ENCODE assay signal across 8 cellular contexts in genomic region chr6:110876170-110876773, GRCh38. TPM values are rescaled to one million over a fixed set of nuclear protein-coding genes. Genes with fewer than 3 reads are reported as not detected.
DNase-seq lines count a peak whose midpoint lies in the region; ATAC-seq and TF ChIP-seq lines count a peak whose summit lies in the region.

No MANE protein-coding gene starts in this region.

- peak overlapping the region; percentile 88 for H3K27ac Mint-ChIP-seq in activated naive CD4-positive, alpha-beta T cell treated with anti-CD3 and anti-CD28 coated beads for 36 hours

- DNase-seq in DMS79 (lab: John Stamatoyannopoulos, UW) (peak; percentile 60), LNCaP clone FGC (ENCODE audit: low read depth) (no peak), SJSA1 (ENCODE audit: low read depth in 1 of 2, low spot score in 2 of 2) (peak; percentile 85 to 92)
- DNase-seq in activated naive CD4-positive, alpha-beta T cell treated with anti-CD3 and anti-CD28 coated beads for 36 hours: peak; percentile 73

- ATAC-seq in GM21723 (IDR thresholded peaks at IDR 0.05; ENCODE audit: unreplicated experiment): peak; percentile 47
- peak; percentile 85 for ATAC-seq in gastroesophageal sphincter

- no peaks in the 10 kb centered on the region for H3K27me3 Mint-ChIP-seq in activated naive CD4-positive, alpha-beta T cell treated with anti-CD3 and anti-CD28 coated beads for 36 hours (ENCODE audit: low read depth)

- H3K36me3 ChIP-seq in SJSA1: peaks cover 12% of the 10 kb centered on the region
- no peaks in the 10 kb centered on the region for H3K36me3 ChIP-seq in gastroesophageal sphincter
- no peaks in the 10 kb centered on the region for H3K36me3 ChIP-seq in neuron (ENCODE audit: insufficient read depth, low read length)
- H3K36me3 ChIP-seq in subcutaneous abdominal adipose tissue (ENCODE audit: control insufficient read depth in 5 of 5, insufficient read depth in 5 of 5, low read length in 5 of 5): no peaks in the 10 kb centered on the region

- CTCF ChIA-PET in activated naive CD4-positive, alpha-beta T cell treated with anti-CD3 and anti-CD28 coated beads for 36 hours (lab: Charles Lee): interaction anchor here (0.7 to 1.6 kb wide), 5 partner anchors 14 to 194 kb away, joined by 3 to 13 read pairs (median 4); partner anchors contain the start of gene CDK19

- H3K9me3 Mint-ChIP-seq in activated naive CD4-positive, alpha-beta T cell treated with anti-CD3 and anti-CD28 coated beads for 36 hours: no peaks in the 10 kb centered on the region

- H3K27me3 ChIP-seq in SJSA1 (replicated peaks) (no peaks in the 10 kb centered on the region), gastroesophageal sphincter (no peaks in the 10 kb centered on the region), neuron (ENCODE audit: insufficient read depth, low read length) (no peaks in the 10 kb centered on the region), subcutaneous abdominal adipose tissue (ENCODE audit: control insufficient read depth in 5 of 5, insufficient read depth in 4 of 5, low read length in 5 of 5) (no peaks in the 10 kb centered on the region)

- H3K9ac ChIP-seq in subcutaneous abdominal adipose tissue (ENCODE audit: low read length in 5 of 5): peak overlapping the region; percentile 78 to 92 (median 90)

- peaks cover 16% of the 10 kb centered on the region for H3K36me3 Mint-ChIP-seq in activated naive CD4-positive, alpha-beta T cell treated with anti-CD3 and anti-CD28 coated beads for 36 hours (ENCODE audit: low read depth)

- H3K4me1 ChIP-seq in SJSA1 (replicated peaks) (peaks cover 37% of the 10 kb centered on the region), gastroesophageal sphincter (peaks cover 0 to 60% (median 28%) of the 10 kb centered on the region in 3 donors), neuron (ENCODE audit: insufficient read depth, low read length) (peaks cover 18% of the 10 kb centered on the region), subcutaneous abdominal adipose tissue (ENCODE audit: control insufficient read depth in 5 of 5, insufficient read depth in 5 of 5, low read length in 5 of 5) (peaks cover 2 to 44% (median 40%) of the 10 kb centered on the region in 5 donors)

- peak overlapping the region; percentile 94 for H3K4me3 ChIP-seq in LNCaP clone FGC (ENCODE audit: low read depth, low read length)
- H3K4me3 ChIP-seq in SJSA1: peak overlapping the region; percentile 86
- peak overlapping the region; percentile 88 to 93 for H3K4me3 ChIP-seq in gastroesophageal sphincter
- H3K4me3 ChIP-seq in neuron (ENCODE audit: low read length): peak overlapping the region; percentile 83
- peak overlapping the region; percentile 70 to 91 (median 87) for H3K4me3 ChIP-seq in subcutaneous abdominal adipose tissue (ENCODE audit: low read depth in 1 of 5, low read length in 5 of 5)

- intact Hi-C loops in activated naive CD4-positive, alpha-beta T cell treated with anti-CD3 and anti-CD28 coated beads for 36 hours (cut with micrococcal nuclease): loop anchor here (1.0 to 10.0 kb wide), 6 partner anchors 68 to 1861 kb away; partner anchors contain the start of gene SLC16A10

- peak overlapping the region; percentile 95 for H3K4me3 Mint-ChIP-seq in activated naive CD4-positive, alpha-beta T cell treated with anti-CD3 and anti-CD28 coated beads for 36 hours

- 3% methylated on average over 12 to 17 of the region's 29 CpGs for WGBS in gastroesophageal sphincter (ENCODE audit: low coverage in 1 of 2), 2 donors

- no peak for TF ChIP-seq EP300 in gastroesophageal sphincter (IDR thresholded peaks at IDR 0.05)

- peak; percentile 86 to 90 for TF ChIP-seq POLR2A in gastroesophageal sphincter (IDR thresholded peaks at IDR 0.05)

- peak overlapping the region; percentile 58 for H3K27ac ChIP-seq in SJSA1
- peak overlapping the region; percentile 92 to 97 (median 94) for H3K27ac ChIP-seq in gastroesophageal sphincter
- peak overlapping the region; percentile 92 for H3K27ac ChIP-seq in subcutaneous abdominal adipose tissue (ENCODE audit: low read depth, low read length)

- no peak for TF ChIP-seq CTCF in LNCaP clone FGC (IDR thresholded peaks at IDR 0.05; ENCODE audit: control insufficient read depth, extremely low read depth, insufficient read depth)
- no peak for TF ChIP-seq CTCF in gastroesophageal sphincter (IDR thresholded peaks at IDR 0.05)

- no peak overlapping the region for H2AFZ ChIP-seq in neuron (ENCODE audit: low read depth, low read length)

- H3K9me3 ChIP-seq in SJSA1 (replicated peaks): no peaks in the 10 kb centered on the region
- H3K9me3 ChIP-seq in gastroesophageal sphincter: no peaks in the 10 kb centered on the region
- H3K9me3 ChIP-seq in neuron (ENCODE audit: low read length): no peaks in the 10 kb centered on the region
- H3K9me3 ChIP-seq in subcutaneous abdominal adipose tissue (ENCODE audit: control insufficient read depth in 5 of 5, low read length in 5 of 5): no peaks in the 10 kb centered on the region

- peaks cover 49% of the 10 kb centered on the region for H3K4me1 Mint-ChIP-seq in activated naive CD4-positive, alpha-beta T cell treated with anti-CD3 and anti-CD28 coated beads for 36 hours (ENCODE audit: low read depth)

RNA-seq across cellular contexts. Expression of gene AMD1, which starts 1.7 kb away (rescaled TPM):
- total RNA-seq in SJSA1 (2014; rRNA removed; shearing (Covaris generic)): 79.6 and 100 TPM in 2 replicates
- 10 to 100 TPM; 72.6 to 75.3 TPM for total RNA-seq in activated naive CD4-positive, alpha-beta T cell treated with anti-CD3 and anti-CD28 coated beads for 36 hours
- total RNA-seq in gastroesophageal sphincter: 10 to 100 TPM; 51.4 to 96.5 (median 79.0) TPM
